20 cellular contexts compared by ENCODE assay signal in genomic region chr5:138583984-138584637, GRCh38.
"Had no signal": no experiment of that assay in that cellular context is flagged by ENCODE, and none has a peak within 500 bp of the region (broad histone marks: within the 10 kb centered on the region; RNA-seq: fewer than 3 reads in every experiment).

No MANE protein-coding gene starts in this region.

- H3K27ac ChIP-seq: breast epithelium, colonic mucosa, dorsolateral prefrontal cortex, thoracic aorta had no signal

- DNase-seq: activated B cell treated with CpG ODN at 0.5 μM for 24 hours; activated CD4-positive, alpha-beta T cell treated with anti-CD3 and anti-CD28 coated beads for 36 hours; activated CD4-positive, alpha-beta T cell treated with anti-CD3 and anti-CD28 coated beads, Interleukin-2, amount 50 U/mL, for 4 hours; activated CD8-positive, alpha-beta memory T cell treated with anti-CD3 and anti-CD28 coated beads for 24 hours; activated CD8-positive, alpha-beta memory T cell treated with anti-CD3 and anti-CD28 coated beads, Interleukin-2, amount 50 U/mL, for 4 hours; activated T-cell treated with anti-CD3 and anti-CD28 coated beads, Interleukin-2, amount 50 U/mL, for 24 hours; colonic mucosa; dorsolateral prefrontal cortex; effector memory CD8-positive, alpha-beta T cell; foreskin melanocyte; immature natural killer cell; mesendoderm; naive B cell; retina; stimulated activated CD4-positive, alpha-beta T cell treated with anti-CD3 and anti-CD28 coated beads, Interleukin-2, amount 100 ng/mL, for 48 hours; stimulated activated naive CD4-positive, alpha-beta T cell; T-helper 17 cell had no signal

- H3K4me1 ChIP-seq: breast epithelium, colonic mucosa had no signal

- H3K27me3 ChIP-seq: breast epithelium, colonic mucosa, dorsolateral prefrontal cortex had no signal

- H3K4me3 ChIP-seq: breast epithelium, colonic mucosa, dorsolateral prefrontal cortex, thoracic aorta had no signal

- H3K9me3 ChIP-seq: breast epithelium, colonic mucosa, thoracic aorta had no signal

- ATAC-seq: activated CD4-positive, alpha-beta T cell treated with anti-CD3 and anti-CD28 coated beads for 36 hours; activated T-helper 17 cell treated with anti-CD3 and anti-CD28 coated beads, Interleukin-2, amount 50 U/mL, for 72 hours; effector memory CD8-positive, alpha-beta T cell; T-helper 17 cell had no signal

- H3K36me3 ChIP-seq: breast epithelium, colonic mucosa, thoracic aorta had no signal
